In genomic region chrX:105634180-105634579, GRCh38 we compare ENCODE assay signal across 29 cellular contexts.
"Had no signal": no experiment of that assay in that cellular context is flagged by ENCODE, and none has a peak within 500 bp of the region (broad histone marks: within the 10 kb centered on the region; RNA-seq: fewer than 3 reads in every experiment).

No MANE protein-coding gene starts in this region.

- H3K4me3 ChIP-seq: colonic mucosa, esophagus muscularis mucosa, gastroesophageal sphincter, heart left ventricle, hepatocyte, lung, ovary, psoas muscle, sigmoid colon, stomach, testis, tibial artery had no signal

- H3K27ac ChIP-seq: colonic mucosa, esophagus muscularis mucosa, foreskin keratinocyte, gastroesophageal sphincter, heart left ventricle, hepatocyte, ovary, psoas muscle, sigmoid colon, stomach, testis, tibial artery had no signal

- H3K36me3 Mint-ChIP-seq: memory B cell; natural killer cell; stimulated activated effector memory CD8-positive, alpha-beta T cell treated with anti-CD3 and anti-CD28 coated beads, Interleukin-12 subunit alpha, Interleukin-12 subunit beta, amount 100 ng/mL, for 72 hours; type B pancreatic cell had no signal

- H3K27me3 Mint-ChIP-seq: dendritic cell treated with granulocyte-macrophage colony-stimulating factor and Interleukin-4, amounts not matched to agents 40 ng/mL and 50 ng/mL, for 4 days; memory B cell; type B pancreatic cell had no signal

- H3K4me1 Mint-ChIP-seq: memory B cell; natural killer cell; stimulated activated effector memory CD8-positive, alpha-beta T cell treated with anti-CD3 and anti-CD28 coated beads, Interleukin-12 subunit alpha, Interleukin-12 subunit beta, amount 100 ng/mL, for 72 hours had no signal

- DNase-seq: colonic mucosa; effector CD8-positive, alpha-beta T cell; endodermal cell; foreskin keratinocyte; heart left ventricle; kidney; natural killer cell; occipital lobe; ovary; posterior cingulate gyrus; psoas muscle; right cardiac atrium; sigmoid colon; stimulated activated CD4-positive, alpha-beta T cell treated with anti-CD3 and anti-CD28 coated beads, Interleukin-2, amount 100 ng/mL, for 24 hours; stimulated activated CD4-positive, alpha-beta T cell treated with anti-CD3 and anti-CD28 coated beads, Interleukin-4, amount 100 ng/mL, for 24 hours; stimulated activated naive CD4-positive, alpha-beta T cell treated with Interleukin-2 at 50 U/mL for 16 hours; stomach; testis; tibial artery had no signal

- H3K79me2 ChIP-seq: hepatocyte had no signal

- H3K36me3 ChIP-seq: colonic mucosa, esophagus muscularis mucosa, gastroesophageal sphincter, heart left ventricle, ovary, sigmoid colon, stomach, tibial artery had no signal

- ATAC-seq: foreskin keratinocyte; gastroesophageal sphincter; heart left ventricle; left lobe of liver; natural killer cell; psoas muscle; right cardiac atrium; stimulated activated effector memory CD8-positive, alpha-beta T cell treated with anti-CD3 and anti-CD28 coated beads, Interleukin-12 subunit alpha, Interleukin-12 subunit beta, amount 100 ng/mL, for 72 hours had no signal

- H3K27me3 ChIP-seq: colonic mucosa, esophagus muscularis mucosa, foreskin keratinocyte, gastroesophageal sphincter, heart left ventricle, hepatocyte, ovary, sigmoid colon, stomach, testis, tibial artery had no signal

- FAIRE-seq: endothelial cell of umbilical vein, kidney had no signal

- H2AFZ ChIP-seq: hepatocyte had no signal

- H3K4me2 ChIP-seq: hepatocyte had no signal

- H3K4me3 Mint-ChIP-seq: dendritic cell treated with granulocyte-macrophage colony-stimulating factor and Interleukin-4, amounts not matched to agents 40 ng/mL and 50 ng/mL, for 4 days; endodermal cell; memory B cell; natural killer cell; stimulated activated effector memory CD8-positive, alpha-beta T cell treated with anti-CD3 and anti-CD28 coated beads, Interleukin-12 subunit alpha, Interleukin-12 subunit beta, amount 100 ng/mL, for 72 hours; type B pancreatic cell had no signal

- H3K9me3 ChIP-seq: colonic mucosa, esophagus muscularis mucosa, gastroesophageal sphincter, heart left ventricle, ovary, psoas muscle, sigmoid colon, stomach, testis, tibial artery had no signal

- H3K27ac Mint-ChIP-seq: dendritic cell treated with granulocyte-macrophage colony-stimulating factor and Interleukin-4, amounts not matched to agents 40 ng/mL and 50 ng/mL, for 4 days; endodermal cell; memory B cell; natural killer cell; stimulated activated effector memory CD8-positive, alpha-beta T cell treated with anti-CD3 and anti-CD28 coated beads, Interleukin-12 subunit alpha, Interleukin-12 subunit beta, amount 100 ng/mL, for 72 hours; type B pancreatic cell had no signal

- H3K4me1 ChIP-seq: colonic mucosa, esophagus muscularis mucosa, foreskin keratinocyte, gastroesophageal sphincter, heart left ventricle, sigmoid colon, stomach, testis, tibial artery had no signal
